ENCODE assay signal across 7 cellular contexts in genomic region chr13:84917252-84917878, GRCh38.
DNase-seq lines count a peak whose midpoint lies in the region; ATAC-seq and TF ChIP-seq lines count a peak whose summit lies in the region.

No MANE protein-coding gene starts in this region.

- H3K4me1 ChIP-seq in psoas muscle = no peaks in the 10 kb centered on the region

- H3K27ac ChIP-seq in psoas muscle = no peak overlapping the region

- H3K9me3 ChIP-seq in psoas muscle = no peaks in the 10 kb centered on the region

- WGBS in psoas muscle, 3 donors = 52 to 60% (median 59%) methylated on average over 4 of the region's 4 CpGs

- H3K4me3 ChIP-seq in cardiac fibroblast (replicated peaks in 1 of 2; ENCODE audit: low read depth in 2 of 2, low read length in 2 of 2) (no peak overlapping the region), psoas muscle (no peak overlapping the region)

- no peak for TF ChIP-seq CTCF in cardiac fibroblast (IDR thresholded peaks at IDR 0.05; ENCODE audit: low read depth, low read length)
- TF ChIP-seq CTCF in psoas muscle (IDR thresholded peaks at IDR 0.05) = peak; percentile 9

- intact Hi-C loops in psoas muscle (cut with DNase I) = loop anchor here in 1 of 2 donors (10.0 kb wide), 1 partner anchor 887 kb away; no protein-coding TSS in a partner anchor

- DNase-seq in NCI-H1694 treated with DMSO at 0.1 percent for 48 hours (lab: John Stamatoyannopoulos, UW) (peak; percentile 28), cardiac fibroblast (ENCODE audit: low read depth in 2 of 2) (peak; percentile 17 to 26), psoas muscle (no peak), cortex of kidney (lab: John Stamatoyannopoulos, UW) (no peak)
- DNase-seq in activated CD4-positive, alpha-beta T cell treated with anti-CD3 and anti-CD28 coated beads, Interleukin-2, amount 50 U/mL, for 1 hour = no peak

- no peaks in the 10 kb centered on the region for H3K36me3 ChIP-seq in psoas muscle (ENCODE audit: insufficient read depth in 1 of 2, low read depth in 1 of 2)

- H3K27me3 ChIP-seq in psoas muscle (ENCODE audit: insufficient read depth in 3 of 3, low read length in 2 of 3) = no peaks in the 10 kb centered on the region

- peak; percentile 58 for ATAC-seq in GM18858 (IDR thresholded peaks at IDR 0.05; ENCODE audit: unreplicated experiment)
- ATAC-seq in psoas muscle = no peak
- ATAC-seq in HG02678 (IDR thresholded peaks at IDR 0.05; ENCODE audit: unreplicated experiment) = no peak

Comparison
In these comparisons a context has a peak if more than half of its experiments do, and no peak if none do; other contexts are left out.
1. DNase-seq: peak in NCI-H1694 treated with DMSO at 0.1 percent for 48 hours (single experiment) and cardiac fibroblast (2 of 2); none in psoas muscle (0 of 2), activated CD4-positive, alpha-beta T cell treated with anti-CD3 and anti-CD28 coated beads, Interleukin-2, amount 50 U/mL, for 1 hour (single experiment) and cortex of kidney (single experiment).